ENCODE assay signal across 13 cellular contexts in genomic region chr3:150543531-150543930, GRCh38. TPM values are rescaled to one million over a fixed set of nuclear protein-coding genes. Genes with fewer than 3 reads are reported as not detected.
DNase-seq lines count a peak whose midpoint lies in the region; ATAC-seq and TF ChIP-seq lines count a peak whose summit lies in the region.
"Had no signal": no experiment of that assay in that cellular context is flagged by ENCODE, and none has a peak within 500 bp of the region (broad histone marks: within the 10 kb centered on the region; RNA-seq: fewer than 3 reads in every experiment).

No MANE protein-coding gene starts in this region.

- peaks cover 12% of the 10 kb centered on the region for H3F3A ChIP-seq in MM.1S (ENCODE audit: insufficient read depth, low read length)

- DNase-seq in activated CD4-positive, alpha-beta T cell treated with anti-CD3 and anti-CD28 coated beads, Interleukin-2, amount 10 ng/mL, durations not matched to agents 24 days and 14 days: no peak
- no peak for DNase-seq in activated CD4-positive, alpha-beta T cell treated with anti-CD3 and anti-CD28 coated beads for 48 hours
- DNase-seq in MM.1S (no peak), chondrocyte (ENCODE audit: low spot score) (no peak), psoas muscle (no peak), GM19238 (ENCODE audit: insufficient read length, low spot score) (no peak), HT-29 (ENCODE audit: low spot score) (no peak), G401 (ENCODE audit: low spot score) (no peak)
- DNase-seq: activated naive CD8-positive, alpha-beta T cell treated with anti-CD3 and anti-CD28 coated beads, Interleukin-2, amount 10 ng/mL, durations not matched to agents 7 days and 5 days; COR-L47; head of caudate nucleus; left cardiac atrium had no signal

- H3K27ac ChIP-seq in MM.1S (ENCODE audit: low read length) (no peak overlapping the region), psoas muscle (peak overlapping the region; percentile 97)

- 79 to 82% (median 79%) methylated on average over 2 of the region's 2 CpGs for WGBS in psoas muscle, 3 donors

- H3K9me3 Mint-ChIP-seq in activated CD4-positive, alpha-beta T cell treated with anti-CD3 and anti-CD28 coated beads, Interleukin-2, amount 10 ng/mL, durations not matched to agents 24 days and 14 days: no peaks in the 10 kb centered on the region
- no peaks in the 10 kb centered on the region for H3K9me3 Mint-ChIP-seq in chondrocyte (ENCODE audit: low read depth)
- H3K9me3 Mint-ChIP-seq: activated naive CD8-positive, alpha-beta T cell treated with anti-CD3 and anti-CD28 coated beads, Interleukin-2, amount 10 ng/mL, durations not matched to agents 7 days and 5 days; IgD-negative memory B cell had no signal

- peaks cover 41% of the 10 kb centered on the region for H3K4me1 Mint-ChIP-seq in activated CD4-positive, alpha-beta T cell treated with anti-CD3 and anti-CD28 coated beads, Interleukin-2, amount 10 ng/mL, durations not matched to agents 24 days and 14 days
- peaks cover 41% of the 10 kb centered on the region for H3K4me1 Mint-ChIP-seq in chondrocyte (ENCODE audit: low read depth)

- no peak for ATAC-seq in psoas muscle
- ATAC-seq: left cardiac atrium had no signal

- peak overlapping the region; percentile 5 for H3K27ac Mint-ChIP-seq in activated CD4-positive, alpha-beta T cell treated with anti-CD3 and anti-CD28 coated beads, Interleukin-2, amount 10 ng/mL, durations not matched to agents 24 days and 14 days
- H3K27ac Mint-ChIP-seq in chondrocyte (ENCODE audit: unreplicated experiment): no peak overlapping the region
- H3K27ac Mint-ChIP-seq: activated naive CD8-positive, alpha-beta T cell treated with anti-CD3 and anti-CD28 coated beads, Interleukin-2, amount 10 ng/mL, durations not matched to agents 7 days and 5 days had no signal

- peaks cover 16% of the 10 kb centered on the region for H3K36me3 ChIP-seq in MM.1S (replicated peaks; ENCODE audit: insufficient read depth, low read length)
- peaks cover 0 to 35% of the 10 kb centered on the region in 2 donors for H3K36me3 ChIP-seq in psoas muscle (ENCODE audit: insufficient read depth in 1 of 2, low read depth in 1 of 2)

- H3K27me3 ChIP-seq in MM.1S (replicated peaks; ENCODE audit: insufficient read depth, low read length): no peaks in the 10 kb centered on the region
- no peaks in the 10 kb centered on the region for H3K27me3 ChIP-seq in psoas muscle (ENCODE audit: insufficient read depth in 3 of 3, low read length in 2 of 3)

- H3K9me3 ChIP-seq in MM.1S (replicated peaks; ENCODE audit: insufficient read depth, low read length) (no peaks in the 10 kb centered on the region), psoas muscle (no peaks in the 10 kb centered on the region)

- no peaks in the 10 kb centered on the region for H3K9me2 ChIP-seq in MM.1S (replicated peaks; ENCODE audit: insufficient read depth, low read length)

- peaks cover 52% of the 10 kb centered on the region for H3K36me3 Mint-ChIP-seq in activated CD4-positive, alpha-beta T cell treated with anti-CD3 and anti-CD28 coated beads, Interleukin-2, amount 10 ng/mL, durations not matched to agents 24 days and 14 days (ENCODE audit: low read depth)
- peaks cover 8% of the 10 kb centered on the region for H3K36me3 Mint-ChIP-seq in chondrocyte (ENCODE audit: low read depth)
- H3K36me3 Mint-ChIP-seq: IgD-negative memory B cell had no signal

- intact Hi-C loops in activated CD4-positive, alpha-beta T cell treated with anti-CD3 and anti-CD28 coated beads, Interleukin-2, amount 10 ng/mL, durations not matched to agents 24 days and 14 days (cut with micrococcal nuclease): no loop called here
- intact Hi-C loops in psoas muscle (cut with DNase I): no loop called here

- H3K4me1 ChIP-seq in MM.1S (ENCODE audit: low read length) (peaks cover 21% of the 10 kb centered on the region), psoas muscle (peaks cover 36% of the 10 kb centered on the region)

- in situ Hi-C loops in G401 (cut with HindIII; ENCODE audit: low sequenced_read_pairs): no loop called here

- no peak overlapping the region for H3K4me3 ChIP-seq in MM.1S (ENCODE audit: low read length)
- H3K4me3 ChIP-seq in psoas muscle: no peak overlapping the region

- no peak overlapping the region for H2AFZ ChIP-seq in MM.1S (ENCODE audit: low read length)

- H3K79me2 ChIP-seq in MM.1S (ENCODE audit: low read length): peaks cover 67% of the 10 kb centered on the region

- H3K27me3 Mint-ChIP-seq in activated CD4-positive, alpha-beta T cell treated with anti-CD3 and anti-CD28 coated beads, Interleukin-2, amount 10 ng/mL, durations not matched to agents 24 days and 14 days: no peaks in the 10 kb centered on the region
- no peaks in the 10 kb centered on the region for H3K27me3 Mint-ChIP-seq in chondrocyte (ENCODE audit: low read depth)
- H3K27me3 Mint-ChIP-seq: activated naive CD8-positive, alpha-beta T cell treated with anti-CD3 and anti-CD28 coated beads, Interleukin-2, amount 10 ng/mL, durations not matched to agents 7 days and 5 days; IgD-negative memory B cell had no signal

- peak overlapping the region; percentile 81; the same call in 1 of the 2 replicates for H3K4me2 ChIP-seq in MM.1S (ENCODE audit: low read depth, low read length)

- H3K9ac ChIP-seq in MM.1S (ENCODE audit: low read length): no peak overlapping the region; the same call in 1 of the 2 replicates

- TF ChIP-seq CTCF in MM.1S (IDR thresholded peaks at IDR 0.05; ENCODE audit: low read length) (no peak), chondrocyte (IDR thresholded peaks at IDR 0.05) (no peak), psoas muscle (IDR thresholded peaks at IDR 0.05) (no peak)

- H4K20me1 ChIP-seq in MM.1S (ENCODE audit: insufficient read depth, low read length): peaks cover 22% of the 10 kb centered on the region; the same call in 1 of the 2 replicates

- H3K4me3 Mint-ChIP-seq in activated CD4-positive, alpha-beta T cell treated with anti-CD3 and anti-CD28 coated beads, Interleukin-2, amount 10 ng/mL, durations not matched to agents 24 days and 14 days: peak overlapping the region; percentile 90
- H3K4me3 Mint-ChIP-seq in chondrocyte (ENCODE audit: unreplicated experiment): peak overlapping the region; percentile 88

RNA-seq across cellular contexts. Expression of gene SERP1, which starts 2.8 kb away (rescaled TPM):
- 88.8 and 103 TPM in 2 replicates for total RNA-seq in activated CD4-positive, alpha-beta T cell treated with anti-CD3 and anti-CD28 coated beads, Interleukin-2, amount 10 ng/mL, durations not matched to agents 24 days and 14 days
- 90.8 to 103 TPM (median 91.4 TPM) in 3 replicates for total RNA-seq in chondrocyte
- total RNA-seq in psoas muscle: 10 to 100 TPM; 16.3 to 22.5 (median 18.7) TPM
- 10 to 100 TPM; 13.2 to 60.2 (median 14.5) TPM for polyA plus RNA-seq in psoas muscle
- total RNA-seq in HT-29 (2014; rRNA removed; shearing (Covaris generic)): 577 and 600 TPM in 2 replicates
- 66.4 and 75.1 TPM in 2 replicates for total RNA-seq in G401 (2014; rRNA removed; shearing (Covaris generic))

RNA-seq across cellular contexts. Expression of gene EIF2A, which starts 3.1 kb away (rescaled TPM):
- total RNA-seq in activated CD4-positive, alpha-beta T cell treated with anti-CD3 and anti-CD28 coated beads, Interleukin-2, amount 10 ng/mL, durations not matched to agents 24 days and 14 days: 125 and 133 TPM in 2 replicates
- total RNA-seq in chondrocyte (48.4 to 73.0 TPM (median 52.4 TPM) in 3 replicates), psoas muscle (100 to 1,000 TPM in 2 of 4 donors, 10 to 100 TPM in 2; 67.2 to 103 (median 91.2) TPM)
- polyA plus RNA-seq in psoas muscle: 100 to 1,000 TPM in 2 of 3 donors, 10 to 100 TPM in 1; 85.5 to 117 (median 103) TPM
- total RNA-seq in HT-29 (2014; rRNA removed; shearing (Covaris generic)): 94.5 and 104 TPM in 2 replicates
- 196 and 269 TPM in 2 replicates for total RNA-seq in G401 (2014; rRNA removed; shearing (Covaris generic))

RNA-seq across cellular contexts. Expression of gene SELENOT, which starts 59.6 kb away (rescaled TPM):
- total RNA-seq in activated CD4-positive, alpha-beta T cell treated with anti-CD3 and anti-CD28 coated beads, Interleukin-2, amount 10 ng/mL, durations not matched to agents 24 days and 14 days: 127 and 135 TPM in 2 replicates
- 70.5 to 83.8 TPM (median 79.1 TPM) in 3 replicates for total RNA-seq in chondrocyte
- 10 to 100 TPM; 49.5 to 78.1 (median 54.8) TPM for total RNA-seq in psoas muscle
- 100 to 1,000 TPM in 1 of 3 donors, 10 to 100 TPM in 2; 41.5 to 104 (median 98.1) TPM for polyA plus RNA-seq in psoas muscle
- total RNA-seq in HT-29 (2014; rRNA removed; shearing (Covaris generic)): 103 and 104 TPM in 2 replicates
- total RNA-seq in G401 (2014; rRNA removed; shearing (Covaris generic)): 75.1 and 130 TPM in 2 replicates
